Comparison of ENCODE assay signal across 15 cellular contexts in the genomic region with DNA sequence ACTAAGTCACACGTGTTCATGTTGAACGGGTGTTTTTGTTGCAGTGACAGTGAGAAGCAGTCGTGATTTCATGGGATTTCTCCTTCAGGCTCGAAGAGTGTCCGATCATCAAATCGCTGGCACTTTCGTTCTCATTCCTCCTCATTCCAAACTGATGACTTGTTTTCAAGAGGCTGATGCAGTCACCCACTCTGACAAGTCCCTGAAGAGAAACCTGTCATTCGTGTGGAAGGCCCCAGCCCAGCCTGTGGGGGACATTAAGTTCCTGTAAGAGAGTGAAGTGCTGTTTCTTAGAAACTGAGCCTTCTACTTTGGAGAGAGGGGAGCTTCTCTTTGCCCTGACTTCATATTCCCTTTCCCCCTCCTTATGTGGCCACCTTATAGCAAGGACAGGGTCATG. TPM values are rescaled to one million over a fixed set of nuclear protein-coding genes. Genes with fewer than 3 reads are reported as not detected.
A peak's percentile ranks its signal among the peaks of the same experiment; 100 is the strongest.
DNase-seq lines count a peak whose midpoint lies in the region; ATAC-seq and TF ChIP-seq lines count a peak whose summit lies in the region.
"Had no signal": no experiment of that assay in that cellular context is flagged by ENCODE, and none has a peak within 500 bp of the region (broad histone marks: within the 10 kb centered on the region; RNA-seq: fewer than 3 reads in every experiment).

No MANE protein-coding gene starts in this region.

- H3K4me2 ChIP-seq in GM23248 (ENCODE audit: unreplicated experiment): no peak overlapping the region

- no peaks in the 10 kb centered on the region for H3F3A ChIP-seq in GM23248 (ENCODE audit: insufficient read depth)

- H3K4me3 ChIP-seq in GM23248 (no peak overlapping the region), fibroblast of mammary gland (ENCODE audit: control insufficient read depth, low read depth, low read length) (no peak overlapping the region), skeletal muscle cell (ENCODE audit: low read depth, low read length) (no peak overlapping the region)
- H3K4me3 ChIP-seq: right lobe of liver, thoracic aorta had no signal

- TF ChIP-seq CTCF in RWPE1 (conservative IDR thresholded peaks at IDR 0.05; ENCODE audit: low read depth) (no peak), fibroblast of mammary gland (conservative IDR thresholded peaks at IDR 0.05; ENCODE audit: control insufficient read depth, insufficient read depth, low read depth, low read length) (no peak)

- ATAC-seq in HG03571 (IDR thresholded peaks at IDR 0.05; ENCODE audit: unreplicated experiment): no peak
- no peak for ATAC-seq in GM21447 (IDR thresholded peaks at IDR 0.05; ENCODE audit: unreplicated experiment)
- ATAC-seq: natural killer cell, right lobe of liver had no signal

- H3K9ac ChIP-seq in GM23248: no peak overlapping the region

- POLR2A ChIA-PET in RWPE1 (lab: Yijun Ruan, JAX; ENCODE audit: low non-redundant PET): interaction anchor here (0.6 kb wide), 1 partner anchor 1437 kb away, joined by 4 read pairs; no protein-coding TSS in a partner anchor

- H3K36me3 ChIP-seq in GM23248 (ENCODE audit: low read depth): no peaks in the 10 kb centered on the region
- H3K36me3 ChIP-seq: right lobe of liver, thoracic aorta had no signal

- no peaks in the 10 kb centered on the region for H3K79me2 ChIP-seq in GM23248 (ENCODE audit: insufficient read depth)

- in situ Hi-C loops in GM23248 (cut with MboI): no loop called here

- peak; percentile 39 for DNase-seq in GM23248
- peak; percentile 49 for DNase-seq in RWPE1 (ENCODE audit: low spot score)
- peak; percentile 39 for DNase-seq in fibroblast of mammary gland (ENCODE audit: low read depth)
- peak; percentile 15 for DNase-seq in skeletal muscle cell (ENCODE audit: low read depth)
- DNase-seq in SW 1271 (lab: John Stamatoyannopoulos, UW): no peak
- no peak for DNase-seq in NCI-H226
- DNase-seq: activated CD4-positive, alpha-beta T cell treated with anti-CD3 and anti-CD28 coated beads, Interleukin-2, amount 50 U/mL, for 48 hours; activated gamma-delta T cell; COR-L47; natural killer cell; right lobe of liver had no signal

- 70 to 73% methylated on average over 8 of the region's 8 CpGs for WGBS in GM23248 (ENCODE audit: low coverage in 1 of 2, low lambda C conversion rate in 2 of 2, missing lambda C conversion rate in 2 of 2), 2 experiments

- no peaks in the 10 kb centered on the region for H3K9me2 ChIP-seq in GM23248 (ENCODE audit: insufficient read depth)

- no peaks in the 10 kb centered on the region for H3K9me3 ChIP-seq in GM23248 (ENCODE audit: low read depth)
- H3K9me3 ChIP-seq: right lobe of liver, thoracic aorta had no signal

- H3K4me1 ChIP-seq in GM23248 (ENCODE audit: insufficient read depth): no peaks in the 10 kb centered on the region
- H3K4me1 ChIP-seq: right lobe of liver had no signal

- H3K27ac ChIP-seq in GM23248 (no peak overlapping the region), RWPE1 (no peak overlapping the region)
- H3K27ac ChIP-seq: right lobe of liver, thoracic aorta had no signal

- no peak overlapping the region for H2AFZ ChIP-seq in GM23248

- CTCF ChIA-PET in RWPE1 (lab: Yijun Ruan, JAX): no interaction called here

- no peaks in the 10 kb centered on the region for H3K27me3 ChIP-seq in GM23248 (replicated peaks; ENCODE audit: insufficient read depth)
- H3K27me3 ChIP-seq: right lobe of liver had no signal

- no peaks in the 10 kb centered on the region for H4K20me1 ChIP-seq in GM23248 (ENCODE audit: insufficient read depth)

RNA-seq across cellular contexts. Expression of gene REELD1, which starts 8.0 kb away (rescaled TPM):
- not detected in 2 replicates for total RNA-seq in GM23248 (2014; rRNA removed; shearing (Covaris generic))
- not detected in 2 replicates for polyA plus RNA-seq in GM23248 (2016; fragmentation: Nextera tagmentation; extraction: Ambion mirVana)
- total RNA-seq: H1 had no signal

RNA-seq across cellular contexts. Expression of gene LSM6, which starts 46.8 kb away (rescaled TPM):
- total RNA-seq in GM23248 (2014; rRNA removed; shearing (Covaris generic)): 28.8 and 32.3 TPM in 2 replicates
- polyA plus RNA-seq in GM23248 (2016; fragmentation: Nextera tagmentation; extraction: Ambion mirVana): 38.9 and 40.8 TPM in 2 replicates

Comparison
In these comparisons a context has a peak if more than half of its experiments do, and no peak if none do; other contexts are left out.
1. DNase-seq: peak in GM23248 (single experiment), RWPE1 (single experiment), fibroblast of mammary gland (single experiment) and skeletal muscle cell (single experiment); none in SW 1271 (0 of 2) and NCI-H226 (single experiment).